ENCODE assay signal across 7 cellular contexts in the genomic region with DNA sequence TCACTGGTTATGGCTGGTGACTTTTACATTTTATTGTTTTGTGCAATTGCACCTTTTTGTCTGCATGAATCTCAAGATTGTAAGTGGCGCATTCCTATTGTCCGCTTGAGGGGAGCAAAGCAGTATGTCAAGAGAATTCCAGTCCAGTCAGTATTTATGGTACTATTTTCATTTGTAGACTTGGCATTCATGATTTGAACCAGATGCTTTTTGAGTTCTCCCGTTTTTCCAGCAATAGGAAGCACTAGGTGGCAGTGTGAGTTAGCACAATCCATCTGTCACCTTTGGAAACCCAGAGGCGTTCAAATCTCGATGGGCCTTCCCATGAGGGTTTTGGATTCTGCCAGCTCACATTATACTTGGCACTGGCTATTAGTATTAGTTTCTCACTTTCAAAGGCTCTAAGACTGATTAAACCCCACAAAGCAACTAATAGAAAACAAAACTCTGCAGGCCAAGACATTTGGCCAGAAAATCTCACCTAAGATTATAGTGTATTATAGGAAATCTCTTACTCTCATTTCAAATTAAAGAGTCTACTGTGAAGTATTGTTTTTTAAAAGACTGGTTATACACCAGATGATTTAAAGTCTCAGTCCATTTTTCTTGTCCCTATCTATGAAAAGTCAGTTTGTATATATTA. TPM values are rescaled to one million over a fixed set of nuclear protein-coding genes. Genes with fewer than 3 reads are reported as not detected.
A peak's percentile ranks its signal among the peaks of the same experiment; 100 is the strongest.
DNase-seq lines count a peak whose midpoint lies in the region; ATAC-seq and TF ChIP-seq lines count a peak whose summit lies in the region.

No MANE protein-coding gene starts in this region.

- H3K9me3 Mint-ChIP-seq in IgD-negative memory B cell: no peaks in the 10 kb centered on the region

- H3K4me3 ChIP-seq in ectodermal cell (ENCODE audit: insufficient read depth, low read depth, low read length) (peak overlapping the region; percentile 79), upper lobe of left lung (peak overlapping the region in 2 of 4 donors; percentile 74 to 75)

- no peak overlapping the region for H3K27ac ChIP-seq in ectodermal cell (ENCODE audit: insufficient read depth, low read depth, low read length, poor library complexity, severe bottlenecking)
- H3K27ac ChIP-seq in upper lobe of left lung: no peak overlapping the region

- peaks cover under 1% of the 10 kb centered on the region for H3K36me3 ChIP-seq in ectodermal cell (ENCODE audit: control insufficient read depth, insufficient read depth, low read length)
- H3K36me3 ChIP-seq in upper lobe of left lung: peaks cover 0 to 13% (median 0%) of the 10 kb centered on the region in 4 donors

- peaks cover 3 to 23% (median 21%) of the 10 kb centered on the region in 3 donors for H3K4me1 Mint-ChIP-seq in IgD-negative memory B cell

- H3K4me1 ChIP-seq in ectodermal cell (ENCODE audit: control insufficient read depth, insufficient read depth, low read length): peaks cover 11% of the 10 kb centered on the region
- H3K4me1 ChIP-seq in upper lobe of left lung: peaks cover 18 to 37% (median 20%) of the 10 kb centered on the region in 4 donors

- TF ChIP-seq POLR2A in upper lobe of left lung (IDR thresholded peaks at IDR 0.05): no peak

- H3K27me3 Mint-ChIP-seq in IgD-negative memory B cell: peaks cover 27% of the 10 kb centered on the region

- H3K27me3 ChIP-seq in ectodermal cell (ENCODE audit: control insufficient read depth, insufficient read depth, low read length, poor library complexity, severe bottlenecking): peaks cover 27% of the 10 kb centered on the region
- H3K27me3 ChIP-seq in upper lobe of left lung: peaks cover 0 to 4% (median 0%) of the 10 kb centered on the region in 4 donors

- H3K9me3 ChIP-seq in ectodermal cell (ENCODE audit: control insufficient read depth, low read length) (no peaks in the 10 kb centered on the region), upper lobe of left lung (no peaks in the 10 kb centered on the region)

- peaks cover 1% of the 10 kb centered on the region for H3K36me3 Mint-ChIP-seq in IgD-negative memory B cell

- ATAC-seq in upper lobe of left lung (ENCODE audit: low FRiP score in 2 of 2) (peak in 1 of 2 donors; percentile 52), HG03354 (IDR thresholded peaks at IDR 0.05; ENCODE audit: poor library complexity, severe bottlenecking, unreplicated experiment) (no peak)

- TF ChIP-seq CTCF in upper lobe of left lung (IDR thresholded peaks at IDR 0.05): peak; percentile 22 to 60 (median 36)

- peak; percentile 87 for DNase-seq in Daoy (ENCODE audit: low read depth)
- DNase-seq in OCI-M1 (lab: John Stamatoyannopoulos, UW): peak; percentile 42
- DNase-seq in medulla oblongata (ENCODE audit: extremely low spot score): peak; percentile 90
- peak in 1 of 2 donors; percentile 36 for DNase-seq in upper lobe of left lung

- H3K4me3 Mint-ChIP-seq in IgD-negative memory B cell: peak overlapping the region in 3 of 4 donors; percentile 44 to 75 (median 54)

- WGBS in ectodermal cell, 2 experiments: 17 to 21% methylated on average over 5 of the region's 5 CpGs
- 26 to 28% methylated on average over 5 of the region's 5 CpGs for WGBS in upper lobe of left lung, 2 donors

- H3K27ac Mint-ChIP-seq in IgD-negative memory B cell: no peak overlapping the region

- no peak for TF ChIP-seq EP300 in upper lobe of left lung (IDR thresholded peaks at IDR 0.05)

RNA-seq across cellular contexts. Expression of a gene that starts 2.2 kb away (rescaled TPM):
- total RNA-seq in Daoy (2014; rRNA removed; shearing (Covaris generic)): 18.3 and 19.8 TPM in 2 replicates
- 0.25 TPM for polyA plus RNA-seq in IgD-negative memory B cell
- polyA plus RNA-seq in ectodermal cell (2013, experiment 1 of 4): 31.1 TPM
- polyA plus RNA-seq in ectodermal cell (2013, experiment 2 of 4): 34.5 TPM
- polyA plus RNA-seq in ectodermal cell (2013, experiment 3 of 4): 22.7 TPM
- 26.5 TPM for polyA plus RNA-seq in ectodermal cell (2013, experiment 4 of 4)
- 1 to 10 TPM; 1.0 to 8.1 (median 4.5) TPM for total RNA-seq in upper lobe of left lung
